ENCODE assay signal across 21 cellular contexts in genomic region chr9:117729375-117729774, GRCh38. TPM values are rescaled to one million over a fixed set of nuclear protein-coding genes. Genes with fewer than 3 reads are reported as not detected.
"Had no signal": no experiment of that assay in that cellular context is flagged by ENCODE, and none has a peak within 500 bp of the region (broad histone marks: within the 10 kb centered on the region; RNA-seq: fewer than 3 reads in every experiment).

No MANE protein-coding gene starts in this region.

- H3K9me3 ChIP-seq: esophagus muscularis mucosa, gastroesophageal sphincter, heart right ventricle, left lung, lower lobe of right lung had no signal

- ATAC-seq: foreskin keratinocyte, gastroesophageal sphincter, left cardiac atrium, left lung, lower lobe of right lung had no signal

- H3K4me1 ChIP-seq: foreskin keratinocyte had no signal

- H3K4me3 ChIP-seq: coronary artery, dorsolateral prefrontal cortex, esophagus muscularis mucosa, gastroesophageal sphincter, heart right ventricle, left lung, lower lobe of right lung had no signal

- FAIRE-seq: colon, endothelial cell of umbilical vein, frontal cortex, islet of Langerhans, keratinocyte had no signal

- H3K27ac ChIP-seq: coronary artery, dorsolateral prefrontal cortex, esophagus muscularis mucosa, foreskin keratinocyte, gastroesophageal sphincter, heart right ventricle, left lung, lower lobe of right lung had no signal

- H3K36me3 ChIP-seq: esophagus muscularis mucosa, gastroesophageal sphincter, heart right ventricle, left lung, lower lobe of right lung had no signal

- H3K27me3 ChIP-seq: dorsolateral prefrontal cortex, esophagus muscularis mucosa, foreskin keratinocyte, gastroesophageal sphincter, heart right ventricle, left lung had no signal

- DNase-seq: dermis blood vessel endothelial cell; dorsolateral prefrontal cortex; effector CD4-positive, alpha-beta T cell; effector memory CD4-positive, alpha-beta T cell; foreskin keratinocyte; heart right ventricle; hippocampal formation; left cardiac atrium; left lung; lower lobe of right lung; mesenchymal stem cell; midbrain; naive B cell had no signal

RNA-seq across cellular contexts. Expression of gene TLR4, which starts 25.2 kb away (rescaled TPM):
- total RNA-seq: foreskin keratinocyte had no signal
- polyA plus RNA-seq: foreskin keratinocyte had no signal
